Comparison of ENCODE assay signal across 14 cellular contexts in the genomic region with DNA sequence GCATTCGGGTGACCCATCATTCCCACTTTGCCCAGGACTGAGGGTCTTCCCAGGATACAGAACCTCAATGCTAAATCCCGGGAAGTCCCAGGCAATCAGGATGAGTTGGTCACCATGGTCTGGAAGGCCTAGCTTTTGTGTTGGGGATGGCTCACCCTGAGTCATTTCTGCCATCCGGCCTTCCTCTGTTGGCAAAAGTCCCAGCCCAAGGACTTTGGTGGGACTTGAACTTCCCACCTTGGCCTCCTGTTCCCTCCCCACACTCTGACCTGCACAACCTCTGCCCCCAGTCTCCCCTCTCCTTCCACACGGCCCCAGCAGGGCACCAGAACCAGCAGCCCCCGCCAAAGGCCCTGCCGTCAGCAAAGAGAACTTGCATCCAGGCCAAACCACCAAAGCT. TPM values are rescaled to one million over a fixed set of nuclear protein-coding genes. Genes with fewer than 3 reads are reported as not detected.
A peak's percentile ranks its signal among the peaks of the same experiment; 100 is the strongest.
DNase-seq lines count a peak whose midpoint lies in the region; ATAC-seq, FAIRE-seq and TF ChIP-seq lines count a peak whose summit lies in the region.
"Had no signal": no experiment of that assay in that cellular context is flagged by ENCODE, and none has a peak within 500 bp of the region (broad histone marks: within the 10 kb centered on the region; RNA-seq: fewer than 3 reads in every experiment).

No MANE protein-coding gene starts in this region.

- H3K27me3 ChIP-seq in keratinocyte (ENCODE audit: control insufficient read depth, extremely low read depth, insufficient read depth, low read length) (no peaks in the 10 kb centered on the region), MM.1S (replicated peaks; ENCODE audit: insufficient read depth, low read length) (no peaks in the 10 kb centered on the region), gastrocnemius medialis (no peaks in the 10 kb centered on the region)
- H3K27me3 ChIP-seq: BE2C, uterus had no signal

- peaks cover 13% of the 10 kb centered on the region for H3K9me3 Mint-ChIP-seq in WTC11
- peaks cover 5% of the 10 kb centered on the region for H3K9me3 Mint-ChIP-seq in activated CD4-positive, alpha-beta memory T cell treated with anti-CD3 and anti-CD28 coated beads for 36 hours
- H3K9me3 Mint-ChIP-seq: natural killer cell had no signal

- ATAC-seq in WTC11 (no peak), gastrocnemius medialis (no peak)

- no peaks in the 10 kb centered on the region for H3K9me2 ChIP-seq in MM.1S (replicated peaks; ENCODE audit: insufficient read depth, low read length)

- H3K4me3 Mint-ChIP-seq in WTC11: no peak overlapping the region
- H3K4me3 Mint-ChIP-seq in activated CD4-positive, alpha-beta memory T cell treated with anti-CD3 and anti-CD28 coated beads for 36 hours: no peak overlapping the region
- H3K4me3 Mint-ChIP-seq: natural killer cell had no signal

- H3K27ac Mint-ChIP-seq in WTC11: no peak overlapping the region
- no peak overlapping the region for H3K27ac Mint-ChIP-seq in activated CD4-positive, alpha-beta memory T cell treated with anti-CD3 and anti-CD28 coated beads for 36 hours

- H3K4me1 ChIP-seq in keratinocyte (ENCODE audit: control insufficient read depth, extremely low read depth, insufficient read depth, low read length) (peaks cover 27% of the 10 kb centered on the region), MM.1S (ENCODE audit: low read length) (no peaks in the 10 kb centered on the region), gastrocnemius medialis (peaks cover 11% of the 10 kb centered on the region in 2 donors)
- H3K4me1 ChIP-seq: uterus had no signal

- H3K79me2 ChIP-seq in keratinocyte (ENCODE audit: control insufficient read depth, insufficient read depth, low read length) (no peaks in the 10 kb centered on the region), MM.1S (ENCODE audit: low read length) (no peaks in the 10 kb centered on the region)

- dilution Hi-C loops in keratinocyte (cut with MboI; ENCODE audit: extremely low pct_ligation_motif_present, low sequenced_read_pairs): no loop called here

- no peaks in the 10 kb centered on the region for H3K9me1 ChIP-seq in keratinocyte (ENCODE audit: control insufficient read depth, extremely low read depth, insufficient read depth, low read length)

- H3K4me2 ChIP-seq in keratinocyte (ENCODE audit: control insufficient read depth, extremely low read depth, insufficient read depth, low read depth, low read length): peak overlapping the region; percentile 68
- H3K4me2 ChIP-seq in MM.1S (ENCODE audit: low read depth, low read length): no peak overlapping the region
- H3K4me2 ChIP-seq: smooth muscle cell had no signal

- DNase-seq in AG08396 (ENCODE audit: low spot score) (peak; percentile 73), HPDE6-E6E7 (ENCODE audit: extremely low spot score) (peak; percentile 80), astrocyte of the spinal cord (ENCODE audit: low read depth, low spot score) (peak; percentile 74), keratinocyte (ENCODE audit: low read depth, low spot score) (no peak), WTC11 (ENCODE audit: low spot score) (no peak), MM.1S (no peak), gastrocnemius medialis (no peak)
- no peak for DNase-seq in activated CD4-positive, alpha-beta memory T cell treated with anti-CD3 and anti-CD28 coated beads for 36 hours
- DNase-seq: BE2C, natural killer cell, OCI-M1, T-helper 9 cell, uterus had no signal

- H2AFZ ChIP-seq in keratinocyte (ENCODE audit: control insufficient read depth, low read length) (peak overlapping the region; percentile 49), MM.1S (ENCODE audit: low read length) (no peak overlapping the region)

- H3K4me3 ChIP-seq in astrocyte of the spinal cord (ENCODE audit: low read depth, low read length) (no peak overlapping the region), keratinocyte (ENCODE audit: control insufficient read depth in 2 of 3, extremely low read depth in 1 of 3, insufficient read depth in 2 of 3, low read depth in 1 of 3, low read length in 3 of 3) (peak overlapping the region in 1 of 3 experiments; percentile 45), MM.1S (ENCODE audit: low read length) (no peak overlapping the region), gastrocnemius medialis (no peak overlapping the region)
- H3K4me3 ChIP-seq: smooth muscle cell, uterus had no signal

- no peaks in the 10 kb centered on the region for H4K20me1 ChIP-seq in keratinocyte (ENCODE audit: control insufficient read depth, extremely low read depth, insufficient read depth, low read length)
- no peaks in the 10 kb centered on the region for H4K20me1 ChIP-seq in MM.1S (ENCODE audit: insufficient read depth, low read length)

- no peaks in the 10 kb centered on the region for H3K36me3 ChIP-seq in keratinocyte (ENCODE audit: control insufficient read depth in 2 of 2, extremely low read depth in 1 of 2, insufficient read depth in 2 of 2, low read length in 2 of 2)
- H3K36me3 ChIP-seq in MM.1S (replicated peaks; ENCODE audit: insufficient read depth, low read length): no peaks in the 10 kb centered on the region
- H3K36me3 ChIP-seq in gastrocnemius medialis: no peaks in the 10 kb centered on the region
- H3K36me3 ChIP-seq: BE2C, uterus had no signal

- H3K9me3 ChIP-seq in keratinocyte (ENCODE audit: control insufficient read depth, low read depth, low read length) (no peaks in the 10 kb centered on the region), MM.1S (replicated peaks; ENCODE audit: insufficient read depth, low read length) (no peaks in the 10 kb centered on the region), gastrocnemius medialis (no peaks in the 10 kb centered on the region)
- H3K9me3 ChIP-seq: BE2C, uterus had no signal

- H3K36me3 Mint-ChIP-seq in WTC11: peaks cover 5% of the 10 kb centered on the region
- no peaks in the 10 kb centered on the region for H3K36me3 Mint-ChIP-seq in activated CD4-positive, alpha-beta memory T cell treated with anti-CD3 and anti-CD28 coated beads for 36 hours
- H3K36me3 Mint-ChIP-seq: natural killer cell had no signal

- in situ Hi-C loops in astrocyte of the spinal cord (cut with HindIII; ENCODE audit: low sequenced_read_pairs) (no loop called here), gastrocnemius medialis (cut with MboI; ENCODE audit: low sequenced_read_pairs in 4 of 4) (no loop called here)

- TF ChIP-seq POLR2A in gastrocnemius medialis (IDR thresholded peaks at IDR 0.05): no peak

- H3K27me3 Mint-ChIP-seq in WTC11 (ENCODE audit: low read depth): no peaks in the 10 kb centered on the region; the same call in 1 of the 2 replicates
- peaks cover 15% of the 10 kb centered on the region for H3K27me3 Mint-ChIP-seq in activated CD4-positive, alpha-beta memory T cell treated with anti-CD3 and anti-CD28 coated beads for 36 hours

- CTCF ChIA-PET in WTC11 (lab: Charles Lee): no interaction called here
- CTCF ChIA-PET in activated CD4-positive, alpha-beta memory T cell treated with anti-CD3 and anti-CD28 coated beads for 36 hours (lab: Charles Lee): no interaction called here

- peak overlapping the region; percentile 46 for H3K9ac ChIP-seq in keratinocyte (ENCODE audit: control insufficient read depth, extremely low read depth, insufficient read depth, low read length)
- no peak overlapping the region for H3K9ac ChIP-seq in MM.1S (ENCODE audit: low read length)

- H3K27ac ChIP-seq in keratinocyte (ENCODE audit: control insufficient read depth, insufficient read depth, low read length) (peak overlapping the region; percentile 58), MM.1S (ENCODE audit: low read length) (no peak overlapping the region), gastrocnemius medialis (no peak overlapping the region)
- H3K27ac ChIP-seq: uterus had no signal

- TF ChIP-seq CTCF in astrocyte of the spinal cord (IDR thresholded peaks at IDR 0.05; ENCODE audit: low read depth, low read length) (no peak), keratinocyte (optimal IDR thresholded peaks at IDR 0.05 in 1 of 3, IDR thresholded peaks at IDR 0.05 in 1 of 3, conservative IDR thresholded peaks at IDR 0.05 in 1 of 3; ENCODE audit: extremely low read depth in 1 of 3, insufficient read depth in 2 of 3, low read length in 3 of 3) (no peak), WTC11 (IDR thresholded peaks at IDR 0.05) (no peak), MM.1S (IDR thresholded peaks at IDR 0.05; ENCODE audit: low read length) (no peak), gastrocnemius medialis (IDR thresholded peaks at IDR 0.05 in 4 of 5, conservative IDR thresholded peaks at IDR 0.05 in 1 of 5) (no peak)

- intact Hi-C loops in gastrocnemius medialis (cut with DNase I; ENCODE audit: low total_unique reads): no loop called here
- intact Hi-C loops in activated CD4-positive, alpha-beta memory T cell treated with anti-CD3 and anti-CD28 coated beads for 36 hours (cut with micrococcal nuclease): no loop called here

- FAIRE-seq in keratinocyte (lab: Jason Lieb, UNC): peak; percentile 93

- H3F3A ChIP-seq in MM.1S (ENCODE audit: insufficient read depth, low read length): no peaks in the 10 kb centered on the region

- 0 out of 2 replicates have a peak, but pooled peaks cover 5% of the 10 kb centered on the region for H3K4me1 Mint-ChIP-seq in WTC11
- H3K4me1 Mint-ChIP-seq in activated CD4-positive, alpha-beta memory T cell treated with anti-CD3 and anti-CD28 coated beads for 36 hours (ENCODE audit: low read depth): peaks cover 12% of the 10 kb centered on the region

- POLR2A ChIA-PET in WTC11 (lab: Charles Lee): no interaction called here
- POLR2A ChIA-PET in activated CD4-positive, alpha-beta memory T cell treated with anti-CD3 and anti-CD28 coated beads for 36 hours (lab: Charles Lee): no interaction called here

TF ChIP-seq in WTC11, 78 proteins besides CTCF, POLR2A, EP300 and RAD21 (continues in another document):
- TF ChIP-seq, protein P1, sequence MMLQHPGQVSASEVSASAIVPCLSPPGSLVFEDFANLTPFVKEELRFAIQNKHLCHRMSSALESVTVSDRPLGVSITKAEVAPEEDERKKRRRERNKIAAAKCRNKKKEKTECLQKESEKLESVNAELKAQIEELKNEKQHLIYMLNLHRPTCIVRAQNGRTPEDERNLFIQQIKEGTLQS (CRISPR knock-in tag; conservative IDR thresholded peaks at IDR 0.05): no peak

RNA-seq across cellular contexts. Expression of a gene that starts 24.6 kb away (rescaled TPM):
- polyA plus RNA-seq in keratinocyte: 4.7 to 10.3 TPM (median 5.0 TPM) in 3 replicates
- polyA plus RNA-seq in keratinocyte (2011; ENCODE audit: low read depth): 31.0 TPM
- polyA plus RNA-seq in keratinocyte (2011; cell fraction: cytosol; rRNA removed): 6.5 and 20.0 TPM in 2 replicates
- polyA plus RNA-seq in keratinocyte (2011; cell fraction: nucleus; rRNA removed): 43.3 and 69.5 TPM in 2 replicates
- 35.3 and 75.7 TPM in 2 replicates for polyA plus RNA-seq in keratinocyte (2012; ENCODE audit: low replicate concordance)
- 19.3 to 59.5 TPM (median 23.6 TPM) in 3 replicates for polyA minus RNA-seq in keratinocyte
- 40.7 TPM for polyA minus RNA-seq in keratinocyte (2011; cell fraction: cytosol; rRNA and poly(A)+ RNA removed)
- 50.3 and 64.5 TPM in 2 replicates for polyA minus RNA-seq in keratinocyte (2011; cell fraction: nucleus; rRNA and poly(A)+ RNA removed)
- total RNA-seq in WTC11 (2021) (283 to 326 TPM (median 304 TPM) in 3 replicates), gastrocnemius medialis (100 to 1,000 TPM in 2 of 4 donors, 10 to 100 TPM in 2; 37.7 to 123 (median 105) TPM)
- total RNA-seq in activated CD4-positive, alpha-beta memory T cell treated with anti-CD3 and anti-CD28 coated beads for 36 hours: 10 to 100 TPM; 86.1 to 86.9 TPM

Comparison
In these comparisons a context has a peak if more than half of its experiments do, and no peak if none do; other contexts are left out.
1. DNase-seq: peak in AG08396 (single experiment), HPDE6-E6E7 (single experiment) and astrocyte of the spinal cord (single experiment); none in keratinocyte (single experiment), WTC11 (single experiment), MM.1S (single experiment), gastrocnemius medialis (0 of 2) and activated CD4-positive, alpha-beta memory T cell treated with anti-CD3 and anti-CD28 coated beads for 36 hours (single experiment).